1 cellular context compared by ENCODE assay signal in the genomic region with DNA sequence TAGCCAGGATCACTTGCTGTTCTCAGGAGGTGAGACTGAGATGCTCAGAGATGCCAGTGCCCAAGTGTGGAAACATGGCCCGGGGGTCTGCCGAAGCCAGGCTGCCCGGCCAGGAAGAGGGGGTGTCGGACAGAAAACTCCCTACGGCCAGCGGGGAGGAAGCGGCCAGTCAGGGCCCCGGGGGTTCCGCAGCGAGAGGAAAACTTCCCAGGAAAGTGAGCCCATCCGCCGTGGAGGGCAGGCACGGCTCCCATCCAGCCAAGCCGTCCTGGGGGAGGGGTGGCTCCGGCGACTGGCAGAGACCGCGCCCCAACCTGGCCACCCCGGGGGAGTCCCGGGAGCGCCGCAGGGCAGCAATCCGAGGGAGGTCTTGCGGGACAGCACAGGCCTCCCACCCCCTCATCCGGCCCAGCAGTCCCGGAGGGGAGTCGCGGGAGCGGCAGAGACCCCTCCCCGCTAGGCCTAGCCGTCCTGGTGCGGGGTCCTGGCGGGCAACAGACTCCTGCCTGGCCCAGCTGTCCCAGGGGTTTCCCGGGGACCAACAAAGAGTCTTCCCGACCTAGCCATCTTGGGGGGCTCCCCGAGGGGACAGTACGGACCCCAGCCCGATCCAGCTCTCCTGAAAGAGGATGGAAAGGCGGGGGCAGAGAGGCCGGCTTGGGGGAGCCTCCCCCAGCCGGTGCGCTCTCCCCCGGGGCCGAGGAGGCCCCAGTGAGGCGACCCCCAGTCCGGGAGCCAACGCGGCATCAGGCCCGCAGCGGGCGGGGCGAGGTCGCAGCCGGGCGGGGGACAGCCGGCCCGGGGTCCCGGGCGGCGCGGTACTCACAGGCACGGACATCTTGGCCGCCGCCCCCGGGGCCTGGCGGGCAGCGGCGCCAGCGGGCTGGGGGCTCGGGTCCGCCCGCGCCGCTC.
TF ChIP-seq lines count a peak whose summit lies in the region.

No MANE protein-coding gene starts in this region.

TF ChIP-seq in HepG2, 621 proteins besides CTCF, POLR2A, EP300 and RAD21 (continued from another document and continues in another):
- TF ChIP-seq, protein P1, sequence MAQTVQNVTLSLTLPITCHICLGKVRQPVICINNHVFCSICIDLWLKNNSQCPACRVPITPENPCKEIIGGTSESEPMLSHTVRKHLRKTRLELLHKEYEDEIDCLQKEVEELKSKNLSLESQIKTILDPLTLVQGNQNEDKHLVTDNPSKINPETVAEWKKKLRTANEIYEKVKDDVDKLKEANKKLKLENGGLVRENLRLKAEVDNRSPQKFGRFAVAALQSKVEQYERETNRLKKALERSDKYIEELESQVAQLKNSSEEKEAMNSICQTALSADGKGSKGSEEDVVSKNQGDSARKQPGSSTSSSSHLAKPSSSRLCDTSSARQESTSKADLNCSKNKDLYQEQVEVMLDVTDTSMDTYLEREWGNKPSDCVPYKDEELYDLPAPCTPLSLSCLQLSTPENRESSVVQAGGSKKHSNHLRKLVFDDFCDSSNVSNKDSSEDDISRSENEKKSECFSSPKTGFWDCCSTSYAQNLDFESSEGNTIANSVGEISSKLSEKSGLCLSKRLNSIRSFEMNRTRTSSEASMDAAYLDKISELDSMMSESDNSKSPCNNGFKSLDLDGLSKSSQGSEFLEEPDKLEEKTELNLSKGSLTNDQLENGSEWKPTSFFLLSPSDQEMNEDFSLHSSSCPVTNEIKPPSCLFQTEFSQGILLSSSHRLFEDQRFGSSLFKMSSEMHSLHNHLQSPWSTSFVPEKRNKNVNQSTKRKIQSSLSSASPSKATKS (CRISPR knock-in tag; IDR thresholded peaks at IDR 0.05): no peak
- TF ChIP-seq, protein P2, sequence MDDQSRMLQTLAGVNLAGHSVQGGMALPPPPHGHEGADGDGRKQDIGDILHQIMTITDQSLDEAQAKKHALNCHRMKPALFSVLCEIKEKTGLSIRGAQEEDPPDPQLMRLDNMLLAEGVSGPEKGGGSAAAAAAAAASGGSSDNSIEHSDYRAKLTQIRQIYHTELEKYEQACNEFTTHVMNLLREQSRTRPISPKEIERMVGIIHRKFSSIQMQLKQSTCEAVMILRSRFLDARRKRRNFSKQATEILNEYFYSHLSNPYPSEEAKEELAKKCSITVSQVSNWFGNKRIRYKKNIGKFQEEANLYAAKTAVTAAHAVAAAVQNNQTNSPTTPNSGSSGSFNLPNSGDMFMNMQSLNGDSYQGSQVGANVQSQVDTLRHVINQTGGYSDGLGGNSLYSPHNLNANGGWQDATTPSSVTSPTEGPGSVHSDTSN (CRISPR knock-in tag; IDR thresholded peaks at IDR 0.05; ENCODE audit: borderline replicate concordance): no peak; the same call in 1 of the 2 replicates
- TF ChIP-seq ZBTB21 (CRISPR knock-in tag; IDR thresholded peaks at IDR 0.05): no peak
- 0 out of 2 replicates have a peak, but pooled peaks have one; percentile 26 for TF ChIP-seq SIX4 (CRISPR knock-in tag; IDR thresholded peaks at IDR 0.05)
- TF ChIP-seq SAFB2 (CRISPR knock-in tag; IDR thresholded peaks at IDR 0.05; ENCODE audit: borderline replicate concordance, low read depth): no peak
- no peak for TF ChIP-seq MAFF (IDR thresholded peaks at IDR 0.05; ENCODE audit: low read depth, low read length)
- TF ChIP-seq CENPX (CRISPR knock-in tag; IDR thresholded peaks at IDR 0.05): no peak
- no peak for TF ChIP-seq NR2F6 (IDR thresholded peaks at IDR 0.05)
- no peak for TF ChIP-seq NR2F6 (CRISPR knock-in tag; IDR thresholded peaks at IDR 0.05)
- TF ChIP-seq, protein P3, sequence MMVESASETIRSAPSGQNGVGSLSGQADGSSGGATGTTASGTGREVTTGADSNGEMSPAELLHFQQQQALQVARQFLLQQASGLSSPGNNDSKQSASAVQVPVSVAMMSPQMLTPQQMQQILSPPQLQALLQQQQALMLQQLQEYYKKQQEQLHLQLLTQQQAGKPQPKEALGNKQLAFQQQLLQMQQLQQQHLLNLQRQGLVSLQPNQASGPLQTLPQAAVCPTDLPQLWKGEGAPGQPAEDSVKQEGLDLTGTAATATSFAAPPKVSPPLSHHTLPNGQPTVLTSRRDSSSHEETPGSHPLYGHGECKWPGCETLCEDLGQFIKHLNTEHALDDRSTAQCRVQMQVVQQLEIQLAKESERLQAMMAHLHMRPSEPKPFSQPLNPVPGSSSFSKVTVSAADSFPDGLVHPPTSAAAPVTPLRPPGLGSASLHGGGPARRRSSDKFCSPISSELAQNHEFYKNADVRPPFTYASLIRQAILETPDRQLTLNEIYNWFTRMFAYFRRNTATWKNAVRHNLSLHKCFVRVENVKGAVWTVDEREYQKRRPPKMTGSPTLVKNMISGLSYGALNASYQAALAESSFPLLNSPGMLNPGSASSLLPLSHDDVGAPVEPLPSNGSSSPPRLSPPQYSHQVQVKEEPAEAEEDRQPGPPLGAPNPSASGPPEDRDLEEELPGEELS (CRISPR knock-in tag; IDR thresholded peaks at IDR 0.05): no peak
- TF ChIP-seq, protein P4, sequence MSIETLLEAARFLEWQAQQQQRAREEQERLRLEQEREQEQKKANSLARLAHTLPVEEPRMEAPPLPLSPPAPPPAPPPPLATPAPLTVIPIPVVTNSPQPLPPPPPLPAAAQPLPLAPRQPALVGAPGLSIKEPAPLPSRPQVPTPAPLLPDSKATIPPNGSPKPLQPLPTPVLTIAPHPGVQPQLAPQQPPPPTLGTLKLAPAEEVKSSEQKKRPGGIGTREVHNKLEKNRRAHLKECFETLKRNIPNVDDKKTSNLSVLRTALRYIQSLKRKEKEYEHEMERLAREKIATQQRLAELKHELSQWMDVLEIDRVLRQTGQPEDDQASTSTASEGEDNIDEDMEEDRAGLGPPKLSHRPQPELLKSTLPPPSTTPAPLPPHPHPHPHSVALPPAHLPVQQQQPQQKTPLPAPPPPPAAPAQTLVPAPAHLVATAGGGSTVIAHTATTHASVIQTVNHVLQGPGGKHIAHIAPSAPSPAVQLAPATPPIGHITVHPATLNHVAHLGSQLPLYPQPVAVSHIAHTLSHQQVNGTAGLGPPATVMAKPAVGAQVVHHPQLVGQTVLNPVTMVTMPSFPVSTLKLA (IDR thresholded peaks at IDR 0.05): no peak
- TF ChIP-seq SIN3B (IDR thresholded peaks at IDR 0.05; ENCODE audit: low read length): no peak
- TF ChIP-seq XBP1 (CRISPR knock-in tag; IDR thresholded peaks at IDR 0.05): no peak
- TF ChIP-seq HDAC2 (CRISPR knock-in tag; IDR thresholded peaks at IDR 0.05): no peak
- TF ChIP-seq KAT7 (CRISPR knock-in tag; IDR thresholded peaks at IDR 0.05; ENCODE audit: borderline replicate concordance): peak; percentile 81; the same call in 1 of the 2 replicates
- no peak for TF ChIP-seq U2AF1 (optimal IDR thresholded peaks at IDR 0.05; ENCODE audit: low read depth, low read length)
- TF ChIP-seq FLYWCH1 (CRISPR knock-in tag; IDR thresholded peaks at IDR 0.05): 0 out of 2 replicates have a peak, but pooled peaks have one; percentile 21
- no peak; the same call in 1 of the 2 replicates for TF ChIP-seq ZNF232 (CRISPR knock-in tag; IDR thresholded peaks at IDR 0.05; ENCODE audit: borderline replicate concordance)
- peak; percentile 74; the same call in 1 of the 2 replicates for TF ChIP-seq ZNF235 (CRISPR knock-in tag; IDR thresholded peaks at IDR 0.05; ENCODE audit: borderline replicate concordance)
- no peak for TF ChIP-seq ZNF7 (CRISPR knock-in tag; IDR thresholded peaks at IDR 0.05)
- peak; percentile 15; the same call in 1 of the 2 replicates for TF ChIP-seq GATAD2A (CRISPR knock-in tag; IDR thresholded peaks at IDR 0.05)
- no peak for TF ChIP-seq ZNF564 (CRISPR knock-in tag; IDR thresholded peaks at IDR 0.05)
- no peak for TF ChIP-seq DPF2 (CRISPR knock-in tag; IDR thresholded peaks at IDR 0.05; ENCODE audit: borderline replicate concordance, low read depth)
- no peak for TF ChIP-seq ATM (IDR thresholded peaks at IDR 0.05; ENCODE audit: borderline replicate concordance)
- TF ChIP-seq, protein P5, sequence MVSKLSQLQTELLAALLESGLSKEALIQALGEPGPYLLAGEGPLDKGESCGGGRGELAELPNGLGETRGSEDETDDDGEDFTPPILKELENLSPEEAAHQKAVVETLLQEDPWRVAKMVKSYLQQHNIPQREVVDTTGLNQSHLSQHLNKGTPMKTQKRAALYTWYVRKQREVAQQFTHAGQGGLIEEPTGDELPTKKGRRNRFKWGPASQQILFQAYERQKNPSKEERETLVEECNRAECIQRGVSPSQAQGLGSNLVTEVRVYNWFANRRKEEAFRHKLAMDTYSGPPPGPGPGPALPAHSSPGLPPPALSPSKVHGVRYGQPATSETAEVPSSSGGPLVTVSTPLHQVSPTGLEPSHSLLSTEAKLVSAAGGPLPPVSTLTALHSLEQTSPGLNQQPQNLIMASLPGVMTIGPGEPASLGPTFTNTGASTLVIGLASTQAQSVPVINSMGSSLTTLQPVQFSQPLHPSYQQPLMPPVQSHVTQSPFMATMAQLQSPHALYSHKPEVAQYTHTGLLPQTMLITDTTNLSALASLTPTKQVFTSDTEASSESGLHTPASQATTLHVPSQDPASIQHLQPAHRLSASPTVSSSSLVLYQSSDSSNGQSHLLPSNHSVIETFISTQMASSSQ (IDR thresholded peaks at IDR 0.05; ENCODE audit: low read depth): no peak
- TF ChIP-seq, protein P5 (CRISPR knock-in tag; IDR thresholded peaks at IDR 0.05; ENCODE audit: borderline replicate concordance): no peak; the same call in 1 of the 2 replicates
- no peak for TF ChIP-seq TOPORS (CRISPR knock-in tag; IDR thresholded peaks at IDR 0.05)
- TF ChIP-seq SALL1 (CRISPR knock-in tag; IDR thresholded peaks at IDR 0.05): 0 out of 2 replicates have a peak, but pooled peaks have one; percentile 4
- no peak for TF ChIP-seq MIER3 (CRISPR knock-in tag; IDR thresholded peaks at IDR 0.05; ENCODE audit: borderline replicate concordance)
- no peak for TF ChIP-seq ZNF549 (CRISPR knock-in tag; IDR thresholded peaks at IDR 0.05)
- TF ChIP-seq MEIS2 (CRISPR knock-in tag; IDR thresholded peaks at IDR 0.05): 0 out of 2 replicates have a peak, but pooled peaks have one; percentile 15
- peak; percentile 66; the same call in 1 of the 2 replicates for TF ChIP-seq KLF13 (CRISPR knock-in tag; IDR thresholded peaks at IDR 0.05)
- no peak for TF ChIP-seq CC2D1A (CRISPR knock-in tag; IDR thresholded peaks at IDR 0.05)
- TF ChIP-seq, protein P6, sequence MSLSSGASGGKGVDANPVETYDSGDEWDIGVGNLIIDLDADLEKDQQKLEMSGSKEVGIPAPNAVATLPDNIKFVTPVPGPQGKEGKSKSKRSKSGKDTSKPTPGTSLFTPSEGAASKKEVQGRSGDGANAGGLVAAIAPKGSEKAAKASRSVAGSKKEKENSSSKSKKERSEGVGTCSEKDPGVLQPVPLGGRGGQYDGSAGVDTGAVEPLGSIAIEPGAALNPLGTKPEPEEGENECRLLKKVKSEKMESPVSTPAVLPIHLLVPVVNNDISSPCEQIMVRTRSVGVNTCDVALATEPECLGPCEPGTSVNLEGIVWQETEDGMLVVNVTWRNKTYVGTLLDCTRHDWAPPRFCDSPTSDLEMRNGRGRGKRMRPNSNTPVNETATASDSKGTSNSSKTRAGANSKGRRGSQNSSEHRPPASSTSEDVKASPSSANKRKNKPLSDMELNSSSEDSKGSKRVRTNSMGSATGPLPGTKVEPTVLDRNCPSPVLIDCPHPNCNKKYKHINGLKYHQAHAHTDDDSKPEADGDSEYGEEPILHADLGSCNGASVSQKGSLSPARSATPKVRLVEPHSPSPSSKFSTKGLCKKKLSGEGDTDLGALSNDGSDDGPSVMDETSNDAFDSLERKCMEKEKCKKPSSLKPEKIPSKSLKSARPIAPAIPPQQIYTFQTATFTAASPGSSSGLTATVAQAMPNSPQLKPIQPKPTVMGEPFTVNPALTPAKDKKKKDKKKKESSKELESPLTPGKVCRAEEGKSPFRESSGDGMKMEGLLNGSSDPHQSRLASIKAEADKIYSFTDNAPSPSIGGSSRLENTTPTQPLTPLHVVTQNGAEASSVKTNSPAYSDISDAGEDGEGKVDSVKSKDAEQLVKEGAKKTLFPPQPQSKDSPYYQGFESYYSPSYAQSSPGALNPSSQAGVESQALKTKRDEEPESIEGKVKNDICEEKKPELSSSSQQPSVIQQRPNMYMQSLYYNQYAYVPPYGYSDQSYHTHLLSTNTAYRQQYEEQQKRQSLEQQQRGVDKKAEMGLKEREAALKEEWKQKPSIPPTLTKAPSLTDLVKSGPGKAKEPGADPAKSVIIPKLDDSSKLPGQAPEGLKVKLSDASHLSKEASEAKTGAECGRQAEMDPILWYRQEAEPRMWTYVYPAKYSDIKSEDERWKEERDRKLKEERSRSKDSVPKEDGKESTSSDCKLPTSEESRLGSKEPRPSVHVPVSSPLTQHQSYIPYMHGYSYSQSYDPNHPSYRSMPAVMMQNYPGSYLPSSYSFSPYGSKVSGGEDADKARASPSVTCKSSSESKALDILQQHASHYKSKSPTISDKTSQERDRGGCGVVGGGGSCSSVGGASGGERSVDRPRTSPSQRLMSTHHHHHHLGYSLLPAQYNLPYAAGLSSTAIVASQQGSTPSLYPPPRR (CRISPR knock-in tag; IDR thresholded peaks at IDR 0.05; ENCODE audit: borderline replicate concordance): no peak
- TF ChIP-seq ELF1 (CRISPR knock-in tag; IDR thresholded peaks at IDR 0.05): no peak; the same call in 1 of the 2 replicates
- TF ChIP-seq ZNF326 (CRISPR knock-in tag; IDR thresholded peaks at IDR 0.05; ENCODE audit: borderline replicate concordance): no peak
- TF ChIP-seq, protein P7, sequence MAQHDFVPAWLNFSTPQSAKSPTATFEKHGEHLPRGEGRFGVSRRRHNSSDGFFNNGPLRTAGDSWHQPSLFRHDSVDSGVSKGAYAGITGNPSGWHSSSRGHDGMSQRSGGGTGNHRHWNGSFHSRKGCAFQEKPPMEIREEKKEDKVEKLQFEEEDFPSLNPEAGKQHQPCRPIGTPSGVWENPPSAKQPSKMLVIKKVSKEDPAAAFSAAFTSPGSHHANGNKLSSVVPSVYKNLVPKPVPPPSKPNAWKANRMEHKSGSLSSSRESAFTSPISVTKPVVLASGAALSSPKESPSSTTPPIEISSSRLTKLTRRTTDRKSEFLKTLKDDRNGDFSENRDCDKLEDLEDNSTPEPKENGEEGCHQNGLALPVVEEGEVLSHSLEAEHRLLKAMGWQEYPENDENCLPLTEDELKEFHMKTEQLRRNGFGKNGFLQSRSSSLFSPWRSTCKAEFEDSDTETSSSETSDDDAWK (CRISPR knock-in tag; IDR thresholded peaks at IDR 0.05): no peak
